Comparison of ENCODE assay signal across 8 cellular contexts in the genomic region with DNA sequence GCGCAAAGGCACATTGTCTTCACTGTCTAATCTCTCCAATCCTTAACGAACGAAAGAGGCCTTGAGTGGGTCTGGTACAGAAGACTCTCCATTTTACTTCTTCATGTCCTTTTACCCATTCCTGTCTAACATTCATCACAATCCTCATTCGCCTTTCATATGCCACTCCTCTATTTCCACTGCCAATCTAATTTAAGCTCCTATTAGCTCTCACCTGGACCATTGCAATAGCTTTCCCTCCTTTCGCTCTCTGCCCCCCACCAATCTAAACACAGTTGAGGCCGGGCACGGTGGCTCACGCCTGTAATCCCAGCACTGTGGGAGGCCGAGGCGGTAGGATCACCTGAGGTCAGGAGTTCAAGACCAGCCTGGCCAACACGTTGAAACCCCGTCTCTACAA. TPM values are rescaled to one million over a fixed set of nuclear protein-coding genes. Genes with fewer than 3 reads are reported as not detected.
A peak's percentile ranks its signal among the peaks of the same experiment; 100 is the strongest.
DNase-seq lines count a peak whose midpoint lies in the region; ATAC-seq and TF ChIP-seq lines count a peak whose summit lies in the region.

No MANE protein-coding gene starts in this region.

- H3K4me1 Mint-ChIP-seq in activated T-cell treated with anti-CD3 and anti-CD28 coated beads, Interleukin-2, amount 50 U/mL, for 72 hours (ENCODE audit: low read depth) = peaks cover 43% of the 10 kb centered on the region
- H3K4me1 Mint-ChIP-seq in activated B cell treated with CpG ODN at 0.5 μM for 24 hours = peaks cover 25% of the 10 kb centered on the region

- peaks cover 6% of the 10 kb centered on the region for H3K27me3 Mint-ChIP-seq in activated T-cell treated with anti-CD3 and anti-CD28 coated beads, Interleukin-2, amount 50 U/mL, for 72 hours (ENCODE audit: low read depth)
- peaks cover 2% of the 10 kb centered on the region for H3K27me3 Mint-ChIP-seq in activated B cell treated with CpG ODN at 0.5 μM for 24 hours

- no peak for TF ChIP-seq POLR2A in testis (IDR thresholded peaks at IDR 0.05)

- POLR2A ChIA-PET in activated B cell treated with CpG ODN at 0.5 μM for 24 hours (lab: Charles Lee) = interaction anchor here (1.5 to 3.8 kb wide), 2 partner anchors 11 to 21 kb away, joined by 7 to 49 read pairs; a partner anchor contains a TSS

- peaks cover 1 to 2% of the 10 kb centered on the region in 2 donors for H3K36me3 Mint-ChIP-seq in activated T-cell treated with anti-CD3 and anti-CD28 coated beads, Interleukin-2, amount 50 U/mL, for 72 hours (ENCODE audit: insufficient read depth in 2 of 2)
- H3K36me3 Mint-ChIP-seq in activated B cell treated with CpG ODN at 0.5 μM for 24 hours (ENCODE audit: low read depth) = peaks cover 8% of the 10 kb centered on the region

- ATAC-seq in activated T-cell treated with anti-CD3 and anti-CD28 coated beads, Interleukin-2, amount 50 U/mL, for 72 hours (replicated peaks in 1 of 2) = no peak
- ATAC-seq in activated B cell treated with CpG ODN at 0.5 μM for 24 hours (ENCODE audit: low read depth) = no peak

- H3K27ac Mint-ChIP-seq in activated T-cell treated with anti-CD3 and anti-CD28 coated beads, Interleukin-2, amount 50 U/mL, for 72 hours = peak overlapping the region; percentile 82
- peak overlapping the region; percentile 24 for H3K27ac Mint-ChIP-seq in activated B cell treated with CpG ODN at 0.5 μM for 24 hours

- H3K27ac ChIP-seq in testis = no peak overlapping the region
- H3K27ac ChIP-seq in substantia nigra (ENCODE audit: low read depth, low read length, poor library complexity, severe bottlenecking) = no peak overlapping the region

- peaks cover 10% of the 10 kb centered on the region for H3K4me1 ChIP-seq in testis

- H3K27me3 ChIP-seq in testis = no peaks in the 10 kb centered on the region

- TF ChIP-seq CTCF in activated B cell treated with CpG ODN at 0.5 μM for 24 hours (IDR thresholded peaks at IDR 0.05) = no peak
- no peak for TF ChIP-seq CTCF in testis (IDR thresholded peaks at IDR 0.05)

- H3K4me3 ChIP-seq in testis = peak overlapping the region; percentile 73 to 86

- H3K4me3 Mint-ChIP-seq in activated T-cell treated with anti-CD3 and anti-CD28 coated beads, Interleukin-2, amount 50 U/mL, for 72 hours = peak overlapping the region; percentile 82 to 96
- H3K4me3 Mint-ChIP-seq in activated B cell treated with CpG ODN at 0.5 μM for 24 hours = peak overlapping the region; percentile 96

- no peak for DNase-seq in activated T-cell treated with anti-CD3 and anti-CD28 coated beads, Interleukin-2, amount 50 U/mL, for 72 hours
- no peak for DNase-seq in activated T-cell treated with anti-CD3 and anti-CD28 coated beads for 4 hours
- DNase-seq in activated B cell treated with CpG ODN at 0.5 μM for 24 hours = no peak
- DNase-seq in islet precursor cell = peak; percentile 40
- DNase-seq in testis = no peak
- DNase-seq in ureter (ENCODE audit: low spot score) = no peak
- DNase-seq in substantia nigra (lab: John Stamatoyannopoulos, UW) = no peak
- no peak for DNase-seq in mesenteric fat pad (ENCODE audit: low spot score)

- H3K9me3 ChIP-seq in testis = no peaks in the 10 kb centered on the region

- no peaks in the 10 kb centered on the region for H3K9me3 Mint-ChIP-seq in activated T-cell treated with anti-CD3 and anti-CD28 coated beads, Interleukin-2, amount 50 U/mL, for 72 hours
- no peaks in the 10 kb centered on the region for H3K9me3 Mint-ChIP-seq in activated B cell treated with CpG ODN at 0.5 μM for 24 hours

- WGBS in testis, 2 donors = 53 to 55% methylated on average over 12 of the region's 12 CpGs

- CTCF ChIA-PET in activated B cell treated with CpG ODN at 0.5 μM for 24 hours (lab: Charles Lee) = no interaction called here

- H3K36me3 ChIP-seq in testis (ENCODE audit: low read depth, missing control alignments) = no peaks in the 10 kb centered on the region

- intact Hi-C loops in activated B cell treated with CpG ODN at 0.5 μM for 24 hours (cut with micrococcal nuclease) = no loop called here
- intact Hi-C loops in testis (cut with DNase I; ENCODE audit: low total_unique reads) = no loop called here

RNA-seq across cellular contexts. Expression of a gene that starts 6.3 kb away (rescaled TPM):
- total RNA-seq in activated T-cell treated with anti-CD3 and anti-CD28 coated beads, Interleukin-2, amount 50 U/mL, for 72 hours = not detected
- total RNA-seq in activated B cell treated with CpG ODN at 0.5 μM for 24 hours (not detected in 2 replicates), testis (under 1 TPM; 0.37 to 0.55 TPM), ureter (not detected), mesenteric fat pad (not detected)
- 0.30 TPM for polyA plus RNA-seq in testis (ENCODE audit: insufficient read depth, low read depth, low replicate concordance)

RNA-seq across cellular contexts. Expression of a gene that starts 11.4 kb away (rescaled TPM):
- total RNA-seq in activated T-cell treated with anti-CD3 and anti-CD28 coated beads, Interleukin-2, amount 50 U/mL, for 72 hours = 1 to 10 TPM; 7.2 to 7.3 TPM
- total RNA-seq in activated B cell treated with CpG ODN at 0.5 μM for 24 hours (4.1 and 4.8 TPM in 2 replicates), testis (10 to 100 TPM; 13.6 to 17.3 TPM), ureter (7.9 TPM), mesenteric fat pad (3.3 TPM)
- polyA plus RNA-seq in testis (ENCODE audit: insufficient read depth, low read depth, low replicate concordance) = 15.1 TPM

RNA-seq across cellular contexts. Expression of a gene that starts 20.2 kb away (rescaled TPM):
- 100 to 1,000 TPM; 167 to 179 TPM for total RNA-seq in activated T-cell treated with anti-CD3 and anti-CD28 coated beads, Interleukin-2, amount 50 U/mL, for 72 hours
- total RNA-seq in activated B cell treated with CpG ODN at 0.5 μM for 24 hours = 129 and 152 TPM in 2 replicates
- total RNA-seq in testis = 100 to 1,000 TPM; 132 to 147 TPM
- 310 TPM for polyA plus RNA-seq in testis (ENCODE audit: insufficient read depth, low read depth, low replicate concordance)
- 164 TPM for total RNA-seq in ureter
- total RNA-seq in mesenteric fat pad = 116 TPM

RNA-seq across cellular contexts. Expression of a gene that starts 29.5 kb away (rescaled TPM):
- total RNA-seq in activated T-cell treated with anti-CD3 and anti-CD28 coated beads, Interleukin-2, amount 50 U/mL, for 72 hours = 10 to 100 TPM; 59.0 to 73.6 TPM
- total RNA-seq in activated B cell treated with CpG ODN at 0.5 μM for 24 hours (2.0 and 2.4 TPM in 2 replicates), testis (1 to 10 TPM; 1.0 to 1.4 TPM), ureter (5.6 TPM), mesenteric fat pad (4.7 TPM)
- polyA plus RNA-seq in testis (ENCODE audit: insufficient read depth, low read depth, low replicate concordance) = 0.69 TPM
